19 cellular contexts compared by ENCODE assay signal in genomic region chr12:112963227-112963861, GRCh38.
"Had no signal": no experiment of that assay in that cellular context is flagged by ENCODE, and none has a peak within 500 bp of the region (broad histone marks: within the 10 kb centered on the region; RNA-seq: fewer than 3 reads in every experiment).

No MANE protein-coding gene starts in this region.

- H3K9me3 Mint-ChIP-seq: activated CD4-positive, alpha-beta T cell treated with anti-CD3 and anti-CD28 coated beads, Interleukin-2, amount 10 ng/mL, durations not matched to agents 7 days and 5 days; type B pancreatic cell had no signal

- H3K4me3 ChIP-seq: lower lobe of right lung, right atrium auricular region had no signal

- H3K79me2 ChIP-seq: parathyroid adenoma had no signal

- ATAC-seq: activated T-cell treated with anti-CD3 and anti-CD28 coated beads, Interleukin-2, amount 50 U/mL, for 4 hours; foreskin keratinocyte; lower lobe of right lung; T-helper 17 cell had no signal

- H3K27me3 ChIP-seq: foreskin keratinocyte, right atrium auricular region had no signal

- H2AFZ ChIP-seq: parathyroid adenoma had no signal

- H3K9ac ChIP-seq: parathyroid adenoma had no signal

- H3K4me3 Mint-ChIP-seq: activated CD4-positive, alpha-beta T cell treated with anti-CD3 and anti-CD28 coated beads, Interleukin-2, amount 10 ng/mL, durations not matched to agents 7 days and 5 days; activated naive CD8-positive, alpha-beta T cell; activated T-cell treated with anti-CD3 and anti-CD28 coated beads, Interleukin-2, amount 50 U/mL, for 4 hours; immature natural killer cell; T-helper 17 cell; type B pancreatic cell had no signal

- H3K27ac Mint-ChIP-seq: activated CD4-positive, alpha-beta T cell treated with anti-CD3 and anti-CD28 coated beads, Interleukin-2, amount 10 ng/mL, durations not matched to agents 7 days and 5 days; activated naive CD8-positive, alpha-beta T cell; immature natural killer cell; T-helper 17 cell; type B pancreatic cell had no signal

- H3K27me3 Mint-ChIP-seq: activated CD4-positive, alpha-beta T cell treated with anti-CD3 and anti-CD28 coated beads, Interleukin-2, amount 10 ng/mL, durations not matched to agents 7 days and 5 days; activated naive CD8-positive, alpha-beta T cell; T-helper 17 cell had no signal

- DNase-seq: activated CD4-positive, alpha-beta T cell treated with anti-CD3 and anti-CD28 coated beads, Interleukin-2, amount 10 ng/mL, durations not matched to agents 7 days and 5 days; activated CD4-positive, CD25-positive, alpha-beta regulatory T cell; activated gamma-delta T cell treated with Interleukin-2 at 50 U/mL for 16 hours; activated T-cell treated with anti-CD3 and anti-CD28 coated beads, Interleukin-2, amount 50 U/mL, for 4 hours; amniotic stem cell; cortex of kidney; effector CD8-positive, alpha-beta T cell; foreskin keratinocyte; immature natural killer cell; left cardiac atrium; lower lobe of right lung; stimulated activated CD4-positive, alpha-beta T cell treated with anti-CD3 and anti-CD28 coated beads, Interleukin-15, amount 100 ng/mL, for 24 hours; stimulated activated CD4-positive, alpha-beta T cell treated with anti-CD3 and anti-CD28 coated beads, Interleukin-4, amount 100 ng/mL, for 24 hours; stimulated activated naive CD4-positive, alpha-beta T cell; T-helper 17 cell had no signal

- H3K4me1 Mint-ChIP-seq: immature natural killer cell had no signal

- H3K27ac ChIP-seq: foreskin keratinocyte, lower lobe of right lung, parathyroid adenoma, right atrium auricular region had no signal

- H3K4me1 ChIP-seq: foreskin keratinocyte, lower lobe of right lung, parathyroid adenoma, right atrium auricular region had no signal
